ENCODE assay signal across 9 cellular contexts in the genomic region with DNA sequence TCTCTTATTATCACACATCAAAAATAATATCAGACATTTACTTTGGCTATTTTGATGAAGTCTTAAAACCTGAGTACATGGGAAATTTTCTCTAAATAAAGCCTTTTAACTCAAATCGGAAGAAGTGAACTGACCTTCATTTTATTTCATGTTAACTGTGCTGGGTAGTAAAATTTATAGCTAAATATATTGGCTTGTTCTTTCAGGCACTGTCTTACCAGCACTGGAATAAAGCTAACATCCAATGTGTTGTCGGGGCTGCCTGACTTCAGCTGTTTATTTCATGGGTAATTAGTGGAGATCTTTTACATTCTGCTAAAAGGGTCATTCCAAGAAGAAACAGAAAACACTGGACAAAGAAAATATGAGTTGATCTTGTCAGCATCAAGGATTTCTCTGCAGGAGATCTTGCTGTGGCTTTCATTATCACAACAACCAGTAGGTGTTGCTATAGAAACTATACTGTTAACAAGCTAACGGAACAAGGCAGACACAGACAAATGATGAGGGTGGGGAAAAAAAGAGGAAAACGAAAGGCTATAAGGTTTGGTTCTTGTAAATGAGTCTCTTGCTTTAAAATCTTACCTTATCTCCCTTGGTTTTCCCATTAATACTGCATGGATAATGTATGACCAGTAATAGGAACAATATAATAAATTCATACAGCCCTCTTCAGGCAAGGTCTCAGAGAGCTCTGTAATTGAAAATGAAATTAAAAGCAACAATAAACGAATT.
A peak's percentile ranks its signal among the peaks of the same experiment; 100 is the strongest.
DNase-seq lines count a peak whose midpoint lies in the region; ATAC-seq, FAIRE-seq and TF ChIP-seq lines count a peak whose summit lies in the region.
"Had no signal": no experiment of that assay in that cellular context is flagged by ENCODE, and none has a peak within 500 bp of the region (broad histone marks: within the 10 kb centered on the region; RNA-seq: fewer than 3 reads in every experiment).

No MANE protein-coding gene starts in this region.

- peaks cover 0 to 6% (median 0%) of the 10 kb centered on the region in 4 donors for H3K4me1 Mint-ChIP-seq in CD4-positive, CD25-positive, alpha-beta regulatory T cell
- peaks cover 4 to 7% (median 7%) of the 10 kb centered on the region in 3 donors for H3K4me1 Mint-ChIP-seq in T-cell

- POLR2A ChIA-PET in H1 (lab: Charles Lee; ENCODE audit: partially characterized antibody) = no interaction called here
- POLR2A ChIA-PET in T-cell (lab: Charles Lee) = no interaction called here

- no peak overlapping the region for H2BK5ac ChIP-seq in H1 (ENCODE audit: low read depth, low read length)

- no peaks in the 10 kb centered on the region for H3K27me3 ChIP-seq in CD4-positive, CD25-positive, alpha-beta regulatory T cell (ENCODE audit: control insufficient read depth, insufficient read depth, low read length)
- no peaks in the 10 kb centered on the region for H3K27me3 ChIP-seq in H1 (replicated peaks in 1 of 4; ENCODE audit: control insufficient read depth in 3 of 4, extremely low read depth in 1 of 4, insufficient read depth in 3 of 4, low read length in 3 of 4)

- H3K4me1 ChIP-seq in CD4-positive, CD25-positive, alpha-beta regulatory T cell (ENCODE audit: control insufficient read depth, insufficient read depth, low read length, poor library complexity, severe bottlenecking) = no peaks in the 10 kb centered on the region
- H3K4me1 ChIP-seq in H1 (replicated peaks in 1 of 4; ENCODE audit: control insufficient read depth in 3 of 4, insufficient read depth in 4 of 4, low read length in 3 of 4) = peaks cover 0 to 2% (median 0%) of the 10 kb centered on the region in 4 experiments; a peak in 2 of 7 replicates

- 62% methylated on average over 5 of the region's 5 CpGs; no CpG with 5 or more reads in 1 of the 2 experiments for WGBS in H1 (ENCODE audit: extremely low coverage in 1 of 2, insufficient coverage in 1 of 2, insufficient read length in 1 of 2, insufficient replicate concordance in 2 of 2, low coverage in 1 of 2, low lambda C conversion rate in 2 of 2, missing lambda C conversion rate in 1 of 2), 2 experiments

- H3K9ac ChIP-seq in H1 (replicated peaks in 1 of 4; ENCODE audit: extremely low read depth in 1 of 4, low read depth in 3 of 4, low read length in 3 of 4) = no peak overlapping the region

- H3K4ac ChIP-seq in H1 (replicated peaks; ENCODE audit: insufficient read length, low read depth, low read length) = no peak overlapping the region

- no peaks in the 10 kb centered on the region for H3K79me1 ChIP-seq in H1 (ENCODE audit: low read depth, low read length)

- ATAC-seq in CD4-positive, CD25-positive, alpha-beta regulatory T cell (ENCODE audit: low read depth in 2 of 2) = no peak
- ATAC-seq in GM19324 (IDR thresholded peaks at IDR 0.05; ENCODE audit: low FRiP score, unreplicated experiment) (peak; percentile 88), HG03139 (IDR thresholded peaks at IDR 0.05; ENCODE audit: unreplicated experiment) (peak; percentile 82), T-cell (replicated peaks in 1 of 4) (no peak)

- H2AFZ ChIP-seq in H1 (ENCODE audit: low read length) = no peak overlapping the region

- H3K9me3 ChIP-seq in CD4-positive, CD25-positive, alpha-beta regulatory T cell (ENCODE audit: control insufficient read depth in 2 of 2, low read length in 2 of 2) = no peaks in the 10 kb centered on the region
- H3K9me3 ChIP-seq in H1 (ENCODE audit: insufficient read depth in 2 of 2, low read depth in 1 of 2, low read length in 1 of 2) = no peaks in the 10 kb centered on the region

- no peak overlapping the region for H3K14ac ChIP-seq in H1 (ENCODE audit: insufficient read length)

- no peaks in the 10 kb centered on the region for H3K36me3 ChIP-seq in CD4-positive, CD25-positive, alpha-beta regulatory T cell (ENCODE audit: control insufficient read depth, insufficient read depth, low read length)
- no peaks in the 10 kb centered on the region for H3K36me3 ChIP-seq in H1 (ENCODE audit: control insufficient read depth in 2 of 4, insufficient read depth in 4 of 4, low read length in 3 of 4)

- no peaks in the 10 kb centered on the region for H3K23me2 ChIP-seq in H1 (ENCODE audit: low read depth, low read length)

- no peaks in the 10 kb centered on the region for H3K79me2 ChIP-seq in H1 (ENCODE audit: control insufficient read depth in 1 of 2, insufficient read depth in 2 of 2, low read length in 2 of 2)

- H3K36me3 Mint-ChIP-seq in CD4-positive, CD25-positive, alpha-beta regulatory T cell = no peaks in the 10 kb centered on the region
- H3K36me3 Mint-ChIP-seq in T-cell = no peaks in the 10 kb centered on the region

- H3K4me3 Mint-ChIP-seq in CD4-positive, CD25-positive, alpha-beta regulatory T cell = peak overlapping the region in 3 of 4 donors; percentile 44 to 70 (median 64)
- H3K4me3 Mint-ChIP-seq in T-cell = peak overlapping the region in 1 of 3 donors; percentile 54

- in situ Hi-C loops in G401 (cut with HindIII; ENCODE audit: low sequenced_read_pairs) = no loop called here

- CTCF ChIA-PET in H1 (lab: Charles Lee; ENCODE audit: partially characterized antibody) (interaction anchor here (0.9 to 1.7 kb wide), 7 partner anchors 9 to 187 kb away, joined by 3 to 10 read pairs (median 3); no protein-coding TSS in a partner anchor), T-cell (lab: Charles Lee) (no interaction called here)

- no peak for TF ChIP-seq POLR2A in H1 (IDR thresholded peaks at IDR 0.05; ENCODE audit: control extremely low read depth in 1 of 2, low read depth in 2 of 2, low read length in 2 of 2)

- H3K23ac ChIP-seq in H1 (ENCODE audit: insufficient read length) = no peak overlapping the region

- H3K27ac ChIP-seq in CD4-positive, CD25-positive, alpha-beta regulatory T cell (ENCODE audit: insufficient read depth, low read length, poor library complexity, severe bottlenecking) = no peak overlapping the region
- no peak overlapping the region for H3K27ac ChIP-seq in H1 (ENCODE audit: low read depth, low read length)
- H3K27ac ChIP-seq: skin epidermis had no signal

- peak; percentile 63 for FAIRE-seq in H1 (lab: Jason Lieb, UNC)

- no peak overlapping the region for H2BK20ac ChIP-seq in H1 (ENCODE audit: low read length)

- no peak overlapping the region for H4K5ac ChIP-seq in H1 (ENCODE audit: insufficient read length, low read depth, low read length)

- H4K91ac ChIP-seq in H1 (replicated peaks; ENCODE audit: insufficient read length, low read length) = no peak overlapping the region

- TF ChIP-seq CTCF in H1 (IDR thresholded peaks at IDR 0.05; ENCODE audit: control extremely low read depth in 1 of 3, insufficient read depth in 1 of 3, low read depth in 1 of 3, low read length in 3 of 3) = peak in 1 of 3 experiments; percentile 28; a peak in 1 of 4 replicates

- no peak overlapping the region for H4K8ac ChIP-seq in H1 (ENCODE audit: extremely low read depth, insufficient read depth, low read length)

- no peak overlapping the region for H3K56ac ChIP-seq in H1 (replicated peaks; ENCODE audit: insufficient read length, low read depth, low read length)

- H3K27ac Mint-ChIP-seq in CD4-positive, CD25-positive, alpha-beta regulatory T cell = no peak overlapping the region
- no peak overlapping the region for H3K27ac Mint-ChIP-seq in T-cell

- no peak overlapping the region for H2AK5ac ChIP-seq in H1 (ENCODE audit: low read depth, low read length)

- H3K4me2 ChIP-seq in H1 (ENCODE audit: insufficient read depth in 1 of 2, low read depth in 2 of 2, low read length in 2 of 2) = no peak overlapping the region

- TF ChIP-seq RAD21 in H1 (IDR thresholded peaks at IDR 0.05 in 1 of 2, conservative IDR thresholded peaks at IDR 0.05 in 1 of 2; ENCODE audit: low read depth in 2 of 2, low read length in 2 of 2) = peak; percentile 15 to 31; a peak in 3 of 4 replicates

- H3K9me3 Mint-ChIP-seq in CD4-positive, CD25-positive, alpha-beta regulatory T cell = peaks cover 0 to 2% (median 0%) of the 10 kb centered on the region in 7 donors
- no peaks in the 10 kb centered on the region for H3K9me3 Mint-ChIP-seq in T-cell

- H3K27me3 Mint-ChIP-seq in CD4-positive, CD25-positive, alpha-beta regulatory T cell = no peaks in the 10 kb centered on the region
- H3K27me3 Mint-ChIP-seq in T-cell = peaks cover 0 to 6% of the 10 kb centered on the region in 2 donors

- no peak overlapping the region for H3K18ac ChIP-seq in H1 (ENCODE audit: extremely low read depth, low read length)

- no peaks in the 10 kb centered on the region for H4K20me1 ChIP-seq in H1 (replicated peaks in 1 of 2; ENCODE audit: control insufficient read depth in 1 of 2, insufficient read depth in 2 of 2, low read length in 2 of 2)

- H2BK15ac ChIP-seq in H1 (ENCODE audit: low read length) = no peak overlapping the region

- H2BK12ac ChIP-seq in H1 (ENCODE audit: low read depth, low read length) = no peak overlapping the region

- H3K4me3 ChIP-seq in CD4-positive, CD25-positive, alpha-beta regulatory T cell (ENCODE audit: low read depth, low read length) = peak overlapping the region; percentile 51
- H3K4me3 ChIP-seq in H1 (ENCODE audit: extremely low read depth in 1 of 4, insufficient read depth in 2 of 4, low read depth in 3 of 4, low read length in 4 of 4) = no peak overlapping the region
- H3K4me3 ChIP-seq: skin epidermis had no signal

- TF ChIP-seq EP300 in H1 (IDR thresholded peaks at IDR 0.05; ENCODE audit: borderline replicate concordance in 1 of 2, low read depth in 2 of 2, low read length in 2 of 2) = no peak

- peak in 2 of 3 donors; percentile 4 to 7 for DNase-seq in CD4-positive, CD25-positive, alpha-beta regulatory T cell
- DNase-seq in NCI-H748 treated with DMSO at 0.1 percent for 48 hours (lab: John Stamatoyannopoulos, UW) (peak; percentile 72), H1 (ENCODE audit: low read depth in 1 of 2, low spot score in 2 of 2) (no peak), ecto neural progenitor cell (ENCODE audit: low spot score) (no peak), T-cell (no peak), G401 (ENCODE audit: low spot score) (no peak)

- no peak overlapping the region for H2BK120ac ChIP-seq in H1 (replicated peaks; ENCODE audit: low read depth, low read length)

TF ChIP-seq in H1, 55 proteins besides CTCF, POLR2A, EP300 and RAD21 (continues in another document):
- TF ChIP-seq KDM1A (IDR thresholded peaks at IDR 0.05; ENCODE audit: borderline replicate concordance, low read length) (no peak), SIN3A (conservative IDR thresholded peaks at IDR 0.05 in 1 of 2, IDR thresholded peaks at IDR 0.05 in 1 of 2; ENCODE audit: low read depth in 1 of 2, low read length in 2 of 2) (no peak), RNF2 (IDR thresholded peaks at IDR 0.05; ENCODE audit: borderline replicate concordance, low read depth, low read length, missing control alignments, poor library complexity, severe bottlenecking) (no peak), CREB1 (IDR thresholded peaks at IDR 0.05) (no peak), ASH2L (IDR thresholded peaks at IDR 0.05; ENCODE audit: low read length) (no peak), KDM5A (IDR thresholded peaks at IDR 0.05; ENCODE audit: low read length) (no peak), PHF8 (conservative IDR thresholded peaks at IDR 0.05; ENCODE audit: low read depth, low read length) (no peak), JUN (IDR thresholded peaks at IDR 0.05; ENCODE audit: low read depth, low read length) (no peak), CTBP2 (IDR thresholded peaks at IDR 0.05; ENCODE audit: borderline replicate concordance, insufficient read depth, insufficient read length, low read length) (no peak)

Comparison
In these comparisons a context has a peak if more than half of its experiments do, and no peak if none do; other contexts are left out.
1. ATAC-seq: peak in GM19324 (single experiment) and HG03139 (single experiment); none in CD4-positive, CD25-positive, alpha-beta regulatory T cell (0 of 2) and T-cell (0 of 4).
2. DNase-seq: peak in CD4-positive, CD25-positive, alpha-beta regulatory T cell (2 of 3) and NCI-H748 treated with DMSO at 0.1 percent for 48 hours (single experiment); none in H1 (0 of 2), ecto neural progenitor cell (single experiment), T-cell (0 of 34) and G401 (single experiment).